ENCODE assay signal across 28 cellular contexts in the genomic region with DNA sequence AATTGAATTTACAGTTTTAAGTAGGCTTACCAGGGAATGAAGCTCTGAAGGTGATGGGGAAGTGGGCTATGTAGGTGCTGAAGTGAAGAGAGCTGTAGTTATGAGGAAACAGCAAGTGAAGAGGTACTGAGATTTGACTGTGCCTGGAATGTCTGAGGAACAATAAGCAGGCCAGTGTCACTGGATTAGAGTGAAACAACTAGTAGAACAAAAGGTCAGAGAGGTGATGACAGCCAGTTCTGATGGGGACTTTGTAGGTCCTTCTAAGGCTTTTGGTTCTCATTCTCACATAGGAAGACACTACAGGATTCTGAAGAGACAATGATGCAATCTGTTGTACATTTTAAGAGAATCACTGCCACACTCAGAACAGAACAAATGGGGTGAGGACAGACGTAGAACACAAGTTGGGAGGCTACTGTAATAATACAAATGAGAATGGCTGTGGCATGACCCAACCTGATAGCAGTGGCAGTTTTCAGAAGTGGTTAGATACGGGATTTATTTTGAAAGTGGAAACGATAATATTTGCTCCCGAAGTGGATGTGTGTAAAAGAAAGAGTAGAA.
"Had no signal": no experiment of that assay in that cellular context is flagged by ENCODE, and none has a peak within 500 bp of the region (broad histone marks: within the 10 kb centered on the region; RNA-seq: fewer than 3 reads in every experiment).

No MANE protein-coding gene starts in this region.

- H3K4me3 ChIP-seq: coronary artery, dorsolateral prefrontal cortex, gastroesophageal sphincter, lower lobe of right lung, mucosa of descending colon, skin epidermis, tibial nerve had no signal

- H3K9me3 Mint-ChIP-seq: activated CD8-positive, alpha-beta T cell treated with anti-CD3 and anti-CD28 coated beads for 36 hours; stimulated activated memory B cell treated with anti-CD40 and anti-IgM and Interleukin-4, amounts not matched to agents 10 μg/mL and 1 μg/mL and 100 μg/mL, for 72 hours had no signal

- H3K27ac Mint-ChIP-seq: activated CD4-positive, alpha-beta T cell treated with anti-CD3 and anti-CD28 coated beads, Interleukin-2, amount 10 ng/mL, durations not matched to agents 7 days and 5 days; activated CD8-positive, alpha-beta T cell treated with anti-CD3 and anti-CD28 coated beads for 36 hours; activated naive CD8-positive, alpha-beta T cell; immature natural killer cell; nephron; T-helper 17 cell had no signal

- FAIRE-seq: bronchial epithelial cell, kidney had no signal

- H3K27ac ChIP-seq: coronary artery, dorsolateral prefrontal cortex, gastroesophageal sphincter, lower lobe of right lung, neutrophil, skin epidermis, tibial nerve had no signal

- DNase-seq: activated CD4-positive, alpha-beta T cell treated with anti-CD3 and anti-CD28 coated beads, Interleukin-2, amount 10 ng/mL, durations not matched to agents 7 days and 5 days; activated CD4-positive, CD25-positive, alpha-beta regulatory T cell treated with anti-CD3 and anti-CD28 coated beads, Interleukin-2, amount 50 U/mL, for 72 hours; activated CD8-positive, alpha-beta T cell treated with anti-CD3 and anti-CD28 coated beads for 36 hours; activated naive CD4-positive, alpha-beta T cell treated with Interleukin-2 at 50 U/mL for 16 hours; activated T-cell treated with anti-CD3 and anti-CD28 coated beads, Interleukin-2, amount 50 U/mL, for 48 hours; anterior cingulate cortex; cerebellar nuclear complex; dorsolateral prefrontal cortex; effector memory CD4-positive, alpha-beta T cell; hypothalamus; immature natural killer cell; kidney; lower lobe of right lung; mucosa of descending colon; stimulated activated CD4-positive, alpha-beta T cell treated with anti-CD3 and anti-CD28 coated beads, Interleukin-12 subunit alpha, Interleukin-12 subunit beta, amount 100 ng/mL, for 4 hours; stimulated activated CD4-positive, alpha-beta T cell treated with anti-CD3 and anti-CD28 coated beads, Interleukin-4, amount 100 ng/mL, for 1 hour; T-helper 17 cell had no signal

- H3K4me1 ChIP-seq: gastroesophageal sphincter, lower lobe of right lung, tibial nerve had no signal

- H3K27me3 Mint-ChIP-seq: activated CD4-positive, alpha-beta T cell treated with anti-CD3 and anti-CD28 coated beads, Interleukin-2, amount 10 ng/mL, durations not matched to agents 7 days and 5 days; activated CD8-positive, alpha-beta T cell treated with anti-CD3 and anti-CD28 coated beads for 36 hours; activated naive CD8-positive, alpha-beta T cell; stimulated activated memory B cell treated with anti-CD40 and anti-IgM and Interleukin-4, amounts not matched to agents 10 μg/mL and 1 μg/mL and 100 μg/mL, for 72 hours; T-helper 17 cell had no signal

- ATAC-seq: activated CD8-positive, alpha-beta T cell treated with anti-CD3 and anti-CD28 coated beads for 36 hours; gastroesophageal sphincter; lower lobe of right lung; mucosa of descending colon; sciatic nerve; SK-N-SH treated with all-trans-retinoic acid at 6 μM for 48 hours; stimulated activated memory B cell treated with anti-CD40 and anti-IgM and Interleukin-4, amounts not matched to agents 10 μg/mL and 1 μg/mL and 100 μg/mL, for 72 hours; T-helper 17 cell had no signal

- H3K4me3 Mint-ChIP-seq: activated CD4-positive, alpha-beta T cell treated with anti-CD3 and anti-CD28 coated beads, Interleukin-2, amount 10 ng/mL, durations not matched to agents 7 days and 5 days; activated CD8-positive, alpha-beta T cell treated with anti-CD3 and anti-CD28 coated beads for 36 hours; activated naive CD8-positive, alpha-beta T cell; immature natural killer cell; nephron; stimulated activated memory B cell treated with anti-CD40 and anti-IgM and Interleukin-4, amounts not matched to agents 10 μg/mL and 1 μg/mL and 100 μg/mL, for 72 hours; T-helper 17 cell had no signal

- H3K9me3 ChIP-seq: gastroesophageal sphincter, lower lobe of right lung, mucosa of descending colon, neutrophil, tibial nerve had no signal

- H3K27me3 ChIP-seq: dorsolateral prefrontal cortex, gastroesophageal sphincter, neutrophil, tibial nerve had no signal

- H3K4me1 Mint-ChIP-seq: activated CD4-positive, alpha-beta T cell treated with anti-CD3 and anti-CD28 coated beads, Interleukin-2, amount 10 ng/mL, durations not matched to agents 7 days and 5 days; nephron; stimulated activated memory B cell treated with anti-CD40 and anti-IgM and Interleukin-4, amounts not matched to agents 10 μg/mL and 1 μg/mL and 100 μg/mL, for 72 hours had no signal
